ENCODE assay signal across 8 cellular contexts in the genomic region with DNA sequence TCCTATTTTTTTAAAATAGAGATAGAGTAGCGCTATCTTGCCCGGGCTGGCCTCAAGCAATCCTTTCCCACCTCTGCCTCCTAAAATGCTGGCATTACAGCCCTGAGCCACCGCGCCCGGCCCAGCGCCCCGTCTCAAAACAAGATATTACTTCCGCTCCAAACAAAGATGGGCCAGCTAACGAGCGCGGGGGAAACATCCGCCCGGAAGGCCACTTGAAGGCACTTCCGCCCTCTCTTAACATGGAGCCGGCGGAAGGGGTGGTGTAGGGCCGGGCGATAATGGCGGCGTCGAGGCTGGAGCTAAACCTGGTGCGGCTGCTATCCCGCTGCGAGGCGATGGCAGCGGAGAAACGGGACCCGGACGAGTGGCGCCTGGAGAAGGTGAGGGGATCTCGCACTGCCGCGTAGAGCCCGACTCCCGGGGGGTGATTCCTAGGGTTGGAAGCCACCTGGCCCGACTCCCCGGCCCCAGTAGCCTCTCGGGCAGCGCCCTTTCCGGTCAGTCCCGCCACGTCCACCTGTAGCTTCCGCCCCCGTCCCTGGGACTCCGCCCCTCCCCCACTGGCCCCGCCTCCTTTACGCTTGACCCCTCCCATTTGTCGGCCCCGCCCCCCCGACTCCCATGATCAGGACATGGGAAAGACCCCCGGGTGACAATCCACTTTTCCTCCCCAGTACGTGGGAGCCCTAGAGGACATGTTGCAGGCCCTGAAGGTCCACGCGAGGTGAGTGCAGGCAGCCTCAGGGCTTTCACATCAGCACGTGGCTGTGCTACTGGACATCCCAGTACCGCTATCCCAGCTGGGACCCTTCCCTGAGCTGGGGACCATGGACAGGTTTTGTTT. TPM values are rescaled to one million over a fixed set of nuclear protein-coding genes. Genes with fewer than 3 reads are reported as not detected.
DNase-seq lines count a peak whose midpoint lies in the region; ATAC-seq and TF ChIP-seq lines count a peak whose summit lies in the region.

A gene with protein sequence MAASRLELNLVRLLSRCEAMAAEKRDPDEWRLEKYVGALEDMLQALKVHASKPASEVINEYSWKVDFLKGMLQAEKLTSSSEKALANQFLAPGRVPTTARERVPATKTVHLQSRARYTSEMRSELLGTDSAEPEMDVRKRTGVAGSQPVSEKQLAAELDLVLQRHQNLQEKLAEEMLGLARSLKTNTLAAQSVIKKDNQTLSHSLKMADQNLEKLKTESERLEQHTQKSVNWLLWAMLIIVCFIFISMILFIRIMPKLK (plus strand): TSS at position 233 of the 847 bp plus-strand sequence. CDS start 49 bp downstream, at position 282.

- H3K4me1 Mint-ChIP-seq in CD4-positive, alpha-beta memory T cell: peaks cover 2 to 21% (median 13%) of the 10 kb centered on the region in 4 donors

- peak; percentile 71 for ATAC-seq in GM19467 (IDR thresholded peaks at IDR 0.05; ENCODE audit: unreplicated experiment)

- H3K4me3 ChIP-seq in CD4-positive, alpha-beta memory T cell (ENCODE audit: low read length in 2 of 2): peak within 1 kb of the TSS; percentile 42 to 95
- peak within 1 kb of the TSS; percentile 84 for H3K4me3 ChIP-seq in OCI-LY3 (ENCODE audit: low read length)

- no peaks in the 10 kb centered on the region for H3K9me3 ChIP-seq in CD4-positive, alpha-beta memory T cell (ENCODE audit: control insufficient read depth in 1 of 2, low read length in 2 of 2)
- H3K9me3 ChIP-seq in OCI-LY3 (ENCODE audit: insufficient read depth, low read length): no peaks in the 10 kb centered on the region

- intact Hi-C loops in CD4-positive, alpha-beta memory T cell (cut with micrococcal nuclease): loop anchor here (1.0 to 2.0 kb wide), 5 partner anchors 11 to 140 kb away; a partner anchor contains a TSS

- TF ChIP-seq CTCF in OCI-LY3 (IDR thresholded peaks at IDR 0.05; ENCODE audit: low read depth, low read length): no peak

- peak within 1 kb of the TSS; percentile 87 to 99 (median 99) for H3K27ac Mint-ChIP-seq in CD4-positive, alpha-beta memory T cell

- POLR2A ChIA-PET in CD4-positive, alpha-beta memory T cell (lab: Charles Lee; ENCODE audit: partially characterized antibody): interaction anchor here (0.8 to 5.4 kb wide), 16 partner anchors 8 to 1704 kb away, joined by 3 to 134 read pairs (median 6); a partner anchor contains a TSS

- H2AFZ ChIP-seq in OCI-LY3 (ENCODE audit: low read depth, low read length): peak within 1 kb of the TSS; percentile 43

- H3K36me3 Mint-ChIP-seq in CD4-positive, alpha-beta memory T cell: peaks cover 32 to 43% of the 10 kb centered on the region in 2 donors

- no peaks in the 10 kb centered on the region for H4K20me1 ChIP-seq in OCI-LY3 (ENCODE audit: insufficient read depth, low read length)

- DNase-seq in CD4-positive, alpha-beta memory T cell: peak; percentile 86 to 92 (median 88)
- DNase-seq in HuH-7.5 (ENCODE audit: low spot score): peak; percentile 97
- peak; percentile 77 for DNase-seq in activated T-cell treated with anti-CD3 and anti-CD28 coated beads for 1 hour (ENCODE audit: low read depth)
- DNase-seq in epidermal melanocyte (ENCODE audit: insufficient read length, low spot score): peak; percentile 97
- peak; percentile 89 for DNase-seq in middle frontal gyrus (ENCODE audit: extremely low spot score, low spot score)
- peak; percentile 70 to 72 for DNase-seq in stimulated activated CD8-positive, alpha-beta memory T cell treated with anti-CD3 and anti-CD28 coated beads, Interleukin-2, amount 100 ng/mL, for 48 hours (ENCODE audit: low read depth in 2 of 2)

- H3K4me1 ChIP-seq in CD4-positive, alpha-beta memory T cell (ENCODE audit: insufficient read depth, low read length): peaks cover 16% of the 10 kb centered on the region
- H3K4me1 ChIP-seq in OCI-LY3 (ENCODE audit: low read length): peaks cover 13% of the 10 kb centered on the region

- H3K4me3 Mint-ChIP-seq in CD4-positive, alpha-beta memory T cell: peak within 1 kb of the TSS; percentile 86 to 95 (median 91)

- H3K27me3 ChIP-seq in CD4-positive, alpha-beta memory T cell (ENCODE audit: insufficient read depth, low read length): no peaks in the 10 kb centered on the region
- no peaks in the 10 kb centered on the region for H3K27me3 ChIP-seq in OCI-LY3 (ENCODE audit: low read depth, low read length)

- H3K27me3 Mint-ChIP-seq in CD4-positive, alpha-beta memory T cell: no peaks in the 10 kb centered on the region

- peaks cover 12% of the 10 kb centered on the region for H3K36me3 ChIP-seq in CD4-positive, alpha-beta memory T cell (ENCODE audit: insufficient read depth, low read length)
- H3K36me3 ChIP-seq in OCI-LY3 (replicated peaks; ENCODE audit: low read depth, low read length): peaks cover 47% of the 10 kb centered on the region

- no peaks in the 10 kb centered on the region for H3K79me2 ChIP-seq in OCI-LY3 (ENCODE audit: low read length)

- H3K9ac ChIP-seq in OCI-LY3 (ENCODE audit: low read length): peak within 1 kb of the TSS; percentile 87

- no peaks in the 10 kb centered on the region for H3K9me3 Mint-ChIP-seq in CD4-positive, alpha-beta memory T cell

- CTCF ChIA-PET in CD4-positive, alpha-beta memory T cell (lab: Charles Lee; ENCODE audit: partially characterized antibody): interaction anchor here (0.6 to 2.5 kb wide), 11 partner anchors 10 to 148 kb away, joined by 3 to 10 read pairs (median 4); a partner anchor contains a TSS

- H3K27ac ChIP-seq in CD4-positive, alpha-beta memory T cell (ENCODE audit: low read depth, low read length): peak within 1 kb of the TSS; percentile 79
- peak within 1 kb of the TSS; percentile 73 for H3K27ac ChIP-seq in OCI-LY3 (ENCODE audit: low read length)

- H3K4me2 ChIP-seq in OCI-LY3 (ENCODE audit: low read length): peak within 1 kb of the TSS; percentile 70

RNA-seq across cellular contexts. Expression of the gene that starts here (rescaled TPM):
- 10 to 100 TPM; 38.1 to 42.8 TPM for total RNA-seq in CD4-positive, alpha-beta memory T cell
- polyA plus RNA-seq in CD4-positive, alpha-beta memory T cell: 10 to 100 TPM; 36.5 to 44.3 TPM

Comparison
In these comparisons a context has a peak if more than half of its experiments do, and no peak if none do; other contexts are left out.
1. Peak in every context shown above with its lines: DNase-seq, ATAC-seq, H3K4me3 ChIP-seq and H3K27ac ChIP-seq.